1 cellular context compared by ENCODE assay signal in the genomic region with DNA sequence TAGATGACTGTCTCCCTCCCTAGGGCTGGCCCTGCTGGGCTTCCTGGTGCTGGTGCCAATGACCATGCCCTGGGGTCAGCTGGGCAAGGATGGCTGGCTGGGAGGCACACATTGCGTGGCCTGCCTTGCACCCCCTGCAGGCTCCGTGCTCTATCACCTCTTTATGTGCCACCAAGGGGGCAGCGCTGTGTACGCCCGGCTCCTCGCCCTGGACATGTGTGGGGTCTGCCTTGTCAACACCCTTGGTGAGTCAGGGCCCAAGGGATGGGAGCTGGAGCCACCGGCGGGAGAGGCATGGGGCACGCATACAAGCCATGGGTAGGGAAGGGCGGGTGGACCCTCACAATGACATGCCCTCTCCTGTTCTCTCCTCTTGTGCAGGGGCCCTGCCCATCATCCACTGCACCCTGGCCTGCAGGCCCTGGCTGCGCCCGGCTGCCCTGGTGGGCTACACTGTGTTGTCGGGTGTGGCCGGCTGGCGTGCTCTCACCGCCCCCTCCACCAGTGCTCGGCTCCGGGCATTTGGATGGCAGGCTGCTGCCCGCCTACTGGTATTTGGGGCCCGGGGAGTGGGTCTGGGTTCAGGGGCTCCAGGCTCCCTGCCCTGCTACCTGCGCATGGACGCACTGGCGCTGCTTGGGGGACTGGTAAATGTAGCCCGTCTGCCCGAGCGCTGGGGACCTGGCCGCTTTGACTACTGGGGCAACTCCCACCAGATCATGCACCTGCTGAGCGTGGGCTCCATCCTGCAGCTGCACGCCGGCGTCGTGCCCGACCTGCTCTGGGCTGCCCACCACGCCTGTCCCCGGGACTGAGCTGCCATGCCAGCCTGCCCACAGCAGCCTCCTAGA.
A peak's percentile ranks its signal among the peaks of the same experiment; 100 is the strongest.
TF ChIP-seq lines count a peak whose summit lies in the region.

No MANE protein-coding gene starts in this region.

TF ChIP-seq in HEK293, 187 proteins besides CTCF, POLR2A, EP300 and RAD21 (continued from another document):
- TF ChIP-seq ZBTB20 (tag by site-specific recombination; IDR thresholded peaks at IDR 0.05) (peak; percentile 28; the same call in 1 of the 2 replicates), GLIS1 (tag by site-specific recombination; IDR thresholded peaks at IDR 0.05) (peak; percentile 24; the same call in 1 of the 2 replicates), SP7 (tag by site-specific recombination; IDR thresholded peaks at IDR 0.05) (0 out of 2 replicates have a peak, but pooled peaks have one; percentile 17), GLIS2 (tag by site-specific recombination; IDR thresholded peaks at IDR 0.05) (peak; percentile 34; the same call in 1 of the 2 replicates), ZBTB17 (tag by site-specific recombination; IDR thresholded peaks at IDR 0.05) (no peak), KLF1 (tag by site-specific recombination; IDR thresholded peaks at IDR 0.05) (peak; percentile 74), BCL11A (tag by site-specific recombination; IDR thresholded peaks at IDR 0.05; ENCODE audit: low read depth) (peak; percentile 75; the same call in 1 of the 2 replicates), ZNF529 (tag by site-specific recombination; IDR thresholded peaks at IDR 0.05; ENCODE audit: insufficient replicate concordance) (no peak), BCL11B (tag by site-specific recombination; IDR thresholded peaks at IDR 0.05; ENCODE audit: low read depth) (peak; percentile 69; the same call in 1 of the 2 replicates), ZNF112 (tag by site-specific recombination; IDR thresholded peaks at IDR 0.05) (no peak), IKZF3 (tag by site-specific recombination; IDR thresholded peaks at IDR 0.05) (no peak), PBX3 (CRISPR knock-in tag; IDR thresholded peaks at IDR 0.05) (0 out of 2 replicates have a peak, but pooled peaks have one; percentile 24), ZNF488 (tag by site-specific recombination; IDR thresholded peaks at IDR 0.05) (no peak), HIC1 (tag by site-specific recombination; IDR thresholded peaks at IDR 0.05) (peak; percentile 73), GLI2 (tag by site-specific recombination; IDR thresholded peaks at IDR 0.05; ENCODE audit: borderline replicate concordance, low read depth) (no peak)
- TF ChIP-seq, protein P1, sequence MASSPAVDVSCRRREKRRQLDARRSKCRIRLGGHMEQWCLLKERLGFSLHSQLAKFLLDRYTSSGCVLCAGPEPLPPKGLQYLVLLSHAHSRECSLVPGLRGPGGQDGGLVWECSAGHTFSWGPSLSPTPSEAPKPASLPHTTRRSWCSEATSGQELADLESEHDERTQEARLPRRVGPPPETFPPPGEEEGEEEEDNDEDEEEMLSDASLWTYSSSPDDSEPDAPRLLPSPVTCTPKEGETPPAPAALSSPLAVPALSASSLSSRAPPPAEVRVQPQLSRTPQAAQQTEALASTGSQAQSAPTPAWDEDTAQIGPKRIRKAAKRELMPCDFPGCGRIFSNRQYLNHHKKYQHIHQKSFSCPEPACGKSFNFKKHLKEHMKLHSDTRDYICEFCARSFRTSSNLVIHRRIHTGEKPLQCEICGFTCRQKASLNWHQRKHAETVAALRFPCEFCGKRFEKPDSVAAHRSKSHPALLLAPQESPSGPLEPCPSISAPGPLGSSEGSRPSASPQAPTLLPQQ (tag by site-specific recombination; IDR thresholded peaks at IDR 0.05), result 0 out of 2 replicates have a peak, but pooled peaks have one; percentile 18
- TF ChIP-seq, protein P2, sequence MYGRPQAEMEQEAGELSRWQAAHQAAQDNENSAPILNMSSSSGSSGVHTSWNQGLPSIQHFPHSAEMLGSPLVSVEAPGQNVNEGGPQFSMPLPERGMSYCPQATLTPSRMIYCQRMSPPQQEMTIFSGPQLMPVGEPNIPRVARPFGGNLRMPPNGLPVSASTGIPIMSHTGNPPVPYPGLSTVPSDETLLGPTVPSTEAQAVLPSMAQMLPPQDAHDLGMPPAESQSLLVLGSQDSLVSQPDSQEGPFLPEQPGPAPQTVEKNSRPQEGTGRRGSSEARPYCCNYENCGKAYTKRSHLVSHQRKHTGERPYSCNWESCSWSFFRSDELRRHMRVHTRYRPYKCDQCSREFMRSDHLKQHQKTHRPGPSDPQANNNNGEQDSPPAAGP (tag by site-specific recombination; IDR thresholded peaks at IDR 0.05), result peak; percentile 93; the same call in 1 of the 2 replicates
